14 cellular contexts compared by ENCODE assay signal in genomic region chr9:122221223-122221811, GRCh38. TPM values are rescaled to one million over a fixed set of nuclear protein-coding genes. Genes with fewer than 3 reads are reported as not detected.
DNase-seq lines count a peak whose midpoint lies in the region; ATAC-seq and TF ChIP-seq lines count a peak whose summit lies in the region.
"Had no signal": no experiment of that assay in that cellular context is flagged by ENCODE, and none has a peak within 500 bp of the region (broad histone marks: within the 10 kb centered on the region; RNA-seq: fewer than 3 reads in every experiment).

No MANE protein-coding gene starts in this region.

- H3K9me3 ChIP-seq in iPS DF 6.9 (ENCODE audit: control insufficient read depth, insufficient read depth, low read length), result no peaks in the 10 kb centered on the region
- no peaks in the 10 kb centered on the region for H3K9me3 ChIP-seq in suprapubic skin
- H3K9me3 ChIP-seq: lower lobe of right lung had no signal

- no peaks in the 10 kb centered on the region for H3K36me3 Mint-ChIP-seq in nephron progenitor cell (ENCODE audit: low read depth)

- no peak overlapping the region for H3K27ac ChIP-seq in iPS DF 6.9 (ENCODE audit: low read length)
- H3K27ac ChIP-seq in suprapubic skin, result no peak overlapping the region
- H3K27ac ChIP-seq: lower lobe of right lung, parathyroid adenoma had no signal

- peaks cover 4% of the 10 kb centered on the region for H3K9me3 Mint-ChIP-seq in nephron progenitor cell

- no peak for TF ChIP-seq POLR2A in suprapubic skin (IDR thresholded peaks at IDR 0.05)

- no peak for TF ChIP-seq EP300 in suprapubic skin (IDR thresholded peaks at IDR 0.05)

- H3K4me1 ChIP-seq in iPS DF 6.9 (ENCODE audit: control insufficient read depth, insufficient read depth, low read length), result peaks cover 12% of the 10 kb centered on the region
- H3K4me1 ChIP-seq in suprapubic skin, result peaks cover 42% of the 10 kb centered on the region
- H3K4me1 ChIP-seq: parathyroid adenoma had no signal

- no peak overlapping the region for H3K27ac Mint-ChIP-seq in nephron progenitor cell

- H3K4me3 Mint-ChIP-seq in nephron progenitor cell, result no peak overlapping the region

- H3K4me3 ChIP-seq in iPS DF 6.9 (ENCODE audit: low read length), result peak overlapping the region; percentile 35; the same call in 1 of the 2 replicates
- H3K4me3 ChIP-seq in suprapubic skin, result no peak overlapping the region
- H3K4me3 ChIP-seq: lower lobe of right lung had no signal

- no peak for ATAC-seq in GM21717 (IDR thresholded peaks at IDR 0.05; ENCODE audit: unreplicated experiment)
- ATAC-seq: lower lobe of right lung had no signal

- no peaks in the 10 kb centered on the region for H3K27me3 Mint-ChIP-seq in nephron progenitor cell (ENCODE audit: low read depth, poor library complexity)

- H3K4me1 Mint-ChIP-seq in nephron progenitor cell, result peaks cover 46% of the 10 kb centered on the region

- H3K27me3 ChIP-seq in iPS DF 6.9 (ENCODE audit: control insufficient read depth, insufficient read depth, low read length), result peaks cover 94% of the 10 kb centered on the region
- H3K27me3 ChIP-seq in suprapubic skin, result peaks cover 100% of the 10 kb centered on the region

- DNase-seq in GM10266 (ENCODE audit: extremely low spot score) (peak; percentile 17), Kasumi-1 (lab: John Stamatoyannopoulos, UW) (peak; percentile 13 to 21), iPS DF 6.9 (ENCODE audit: low read depth, low spot score) (no peak), nephron progenitor cell (peak; percentile 42), SKM-1 (lab: John Stamatoyannopoulos, UW; ENCODE audit: unreplicated experiment) (no peak), suprapubic skin (ENCODE audit: low spot score in 2 of 2) (no peak), activated gamma-delta T cell (lab: John Stamatoyannopoulos, UW) (no peak)
- DNase-seq: activated naive CD4-positive, alpha-beta T cell; DMS153; lower lobe of right lung; NCI-H1930; small intestine had no signal

- no peaks in the 10 kb centered on the region for H3K36me3 ChIP-seq in iPS DF 6.9 (ENCODE audit: control insufficient read depth, insufficient read depth, low read length)
- H3K36me3 ChIP-seq in suprapubic skin, result no peaks in the 10 kb centered on the region
- H3K36me3 ChIP-seq: lower lobe of right lung had no signal

- no peak for TF ChIP-seq CTCF in GM10266 (IDR thresholded peaks at IDR 0.05; ENCODE audit: control insufficient read depth, insufficient read depth, low read depth, missing control alignments)
- no peak for TF ChIP-seq CTCF in nephron progenitor cell (IDR thresholded peaks at IDR 0.05)
- TF ChIP-seq CTCF in suprapubic skin (IDR thresholded peaks at IDR 0.05), result no peak

- WGBS in iPS DF 6.9 (ENCODE audit: insufficient coverage, insufficient read length), result no CpG with 5 or more reads among the region's 26 CpGs
- 52% methylated on average over 8 of the region's 26 CpGs for WGBS in suprapubic skin

RNA-seq across cellular contexts. Expression of gene LHX6, which starts 7.4 kb away (rescaled TPM):
- 1 to 10 TPM; 1.4 to 7.3 (median 3.4) TPM for total RNA-seq in suprapubic skin

RNA-seq across cellular contexts. Expression of gene RBM18, which starts 43.3 kb away (rescaled TPM):
- total RNA-seq in suprapubic skin, result 10 to 100 TPM; 10.2 to 15.8 (median 11.9) TPM

RNA-seq across cellular contexts. Expression of gene MRRF, which starts 43.4 kb away (rescaled TPM):
- total RNA-seq in suprapubic skin, result 10 to 100 TPM; 41.3 to 75.2 (median 44.2) TPM

Comparison
In these comparisons a context has a peak if more than half of its experiments do, and no peak if none do; other contexts are left out.
1. DNase-seq: peak in GM10266 (single experiment), Kasumi-1 (2 of 2) and nephron progenitor cell (single experiment); none in iPS DF 6.9 (single experiment), SKM-1 (single experiment), suprapubic skin (0 of 2) and activated gamma-delta T cell (single experiment).